23 cellular contexts compared by ENCODE assay signal in genomic region chr4:13893221-13893620, GRCh38.
A peak's percentile ranks its signal among the peaks of the same experiment; 100 is the strongest.
DNase-seq lines count a peak whose midpoint lies in the region; ATAC-seq and TF ChIP-seq lines count a peak whose summit lies in the region.
"Had no signal": no experiment of that assay in that cellular context is flagged by ENCODE, and none has a peak within 500 bp of the region (broad histone marks: within the 10 kb centered on the region; RNA-seq: fewer than 3 reads in every experiment).

No MANE protein-coding gene starts in this region.

- WGBS in GM23248 (ENCODE audit: low coverage in 1 of 2, low lambda C conversion rate in 2 of 2, missing lambda C conversion rate in 2 of 2), 2 experiments: 95 to 96% methylated on average over 3 of the region's 3 CpGs

- DNase-seq in GM23248 (peak; percentile 47), adipocyte (ENCODE audit: low read depth) (no peak), foreskin keratinocyte (no peak), dorsolateral prefrontal cortex (no peak), NCI-H1930 (lab: John Stamatoyannopoulos, UW) (no peak), A172 (ENCODE audit: low spot score) (no peak)
- DNase-seq: activated CD8-positive, alpha-beta T cell treated with anti-CD3 and anti-CD28 coated beads, Interleukin-2, amount 10 ng/mL, durations not matched to agents 7 days and 5 days; aorta; CD4-positive, alpha-beta T cell; DMS 273 treated with DMSO at 0.1 percent for 48 hours; left ventricle myocardium superior; MM.1S; NCI-H1417; NCI-H2081; NCI-H345; NCI-H748 treated with DMSO at 0.1 percent for 48 hours; ovary; right cardiac atrium; stimulated activated naive CD8-positive, alpha-beta T cell treated with anti-CD3 and anti-CD28 coated beads, Interleukin-15, Interleukin-2, amounts not matched to agents 100 U/mL and 50 U/mL, for 24 hours; testis had no signal

- intact Hi-C loops in dorsolateral prefrontal cortex (cut with DNase I): no loop called here

- peak overlapping the region; percentile 77 for H2AFZ ChIP-seq in GM23248

- in situ Hi-C loops in GM23248 (cut with MboI): loop anchor here (25.0 kb wide), 1 partner anchor 1119 kb away; the partner anchor contains the start of gene CPEB2

- ATAC-seq in foreskin keratinocyte (no peak), HG03520 (IDR thresholded peaks at IDR 0.05; ENCODE audit: unreplicated experiment) (no peak)
- ATAC-seq: activated CD8-positive, alpha-beta T cell treated with anti-CD3 and anti-CD28 coated beads, Interleukin-2, amount 10 ng/mL, durations not matched to agents 7 days and 5 days; K562; left ventricle myocardium superior; right cardiac atrium; stimulated activated naive CD8-positive, alpha-beta T cell treated with anti-CD3 and anti-CD28 coated beads, Interleukin-15, Interleukin-2, amounts not matched to agents 100 U/mL and 50 U/mL, for 24 hours had no signal

- TF ChIP-seq CTCF in foreskin keratinocyte (conservative IDR thresholded peaks at IDR 0.05) (no peak), dorsolateral prefrontal cortex (IDR thresholded peaks at IDR 0.05 in 54 of 56, conservative IDR thresholded peaks at IDR 0.05 in 2 of 56; ENCODE audit: low read depth in 1 of 56, partially characterized antibody in 56 of 56) (no peak)

- H3K4me2 ChIP-seq in GM23248 (ENCODE audit: unreplicated experiment) (peak overlapping the region; percentile 86), skeletal muscle satellite cell (ENCODE audit: low read length) (peak overlapping the region; percentile 67)

- H3K27ac ChIP-seq in GM23248: peak overlapping the region; percentile 99
- H3K27ac ChIP-seq in foreskin keratinocyte: peak overlapping the region; percentile 85
- H3K27ac ChIP-seq in dorsolateral prefrontal cortex: peak overlapping the region in 1 of 59 donors; percentile 41
- H3K27ac ChIP-seq: ovary, testis had no signal

- H3K9me2 ChIP-seq in GM23248 (ENCODE audit: insufficient read depth): no peaks in the 10 kb centered on the region

- H3F3A ChIP-seq in GM23248 (ENCODE audit: insufficient read depth): peaks cover 31% of the 10 kb centered on the region

- H3K36me3 ChIP-seq in GM23248 (ENCODE audit: low read depth) (no peaks in the 10 kb centered on the region), adipocyte (ENCODE audit: control insufficient read depth, insufficient read depth, low read length, severe bottlenecking) (no peaks in the 10 kb centered on the region), skeletal muscle satellite cell (ENCODE audit: insufficient read depth, low read length) (no peaks in the 10 kb centered on the region)
- H3K36me3 ChIP-seq: ovary had no signal

- H4K20me1 ChIP-seq in GM23248 (ENCODE audit: insufficient read depth): no peaks in the 10 kb centered on the region

- H3K27me3 ChIP-seq in GM23248 (replicated peaks; ENCODE audit: insufficient read depth): no peaks in the 10 kb centered on the region
- no peaks in the 10 kb centered on the region for H3K27me3 ChIP-seq in adipocyte (replicated peaks; ENCODE audit: control insufficient read depth, insufficient read depth, low read length)
- H3K27me3 ChIP-seq in foreskin keratinocyte: no peaks in the 10 kb centered on the region
- no peaks in the 10 kb centered on the region for H3K27me3 ChIP-seq in skeletal muscle satellite cell (ENCODE audit: control insufficient read depth, insufficient read depth, low read length)
- no peaks in the 10 kb centered on the region for H3K27me3 ChIP-seq in dorsolateral prefrontal cortex
- H3K27me3 ChIP-seq: ovary, testis had no signal

- H3K9ac ChIP-seq in GM23248: peak overlapping the region; percentile 83
- peak overlapping the region; percentile 85 for H3K9ac ChIP-seq in adipocyte (ENCODE audit: low read length)
- H3K9ac ChIP-seq in skeletal muscle satellite cell (ENCODE audit: low read depth, low read length): peak overlapping the region; percentile 84

- no peaks in the 10 kb centered on the region for H3K9me3 ChIP-seq in GM23248 (ENCODE audit: low read depth)
- H3K9me3 ChIP-seq in adipocyte (ENCODE audit: control insufficient read depth, low read length): no peaks in the 10 kb centered on the region
- no peaks in the 10 kb centered on the region for H3K9me3 ChIP-seq in skeletal muscle satellite cell (replicated peaks; ENCODE audit: low read length)
- H3K9me3 ChIP-seq: ovary, testis had no signal

- H3K4me3 ChIP-seq in GM23248 (peak overlapping the region; percentile 61), adipocyte (ENCODE audit: low read length) (peak overlapping the region; percentile 63), skeletal muscle satellite cell (ENCODE audit: low read length) (peak overlapping the region; percentile 48), dorsolateral prefrontal cortex (no peak overlapping the region)
- H3K4me3 ChIP-seq: K562, ovary, testis had no signal

- peaks cover 33% of the 10 kb centered on the region for H3K4me1 ChIP-seq in GM23248 (ENCODE audit: insufficient read depth)
- peaks cover 44% of the 10 kb centered on the region for H3K4me1 ChIP-seq in adipocyte (ENCODE audit: control insufficient read depth, insufficient read depth, low read length)
- H3K4me1 ChIP-seq in foreskin keratinocyte: peaks cover 16% of the 10 kb centered on the region
- peaks cover 48% of the 10 kb centered on the region for H3K4me1 ChIP-seq in skeletal muscle satellite cell (ENCODE audit: control insufficient read depth, insufficient read depth, low read length)
- H3K4me1 ChIP-seq: testis had no signal

- H3K79me2 ChIP-seq in GM23248 (ENCODE audit: insufficient read depth): no peaks in the 10 kb centered on the region

Comparison
In these comparisons a context has a peak if more than half of its experiments do, and no peak if none do; other contexts are left out.
1. H3K4me3 ChIP-seq: peak in GM23248 (single experiment), adipocyte (single experiment) and skeletal muscle satellite cell (single experiment); none in dorsolateral prefrontal cortex (0 of 59).
2. Peak in every context shown above with its lines, with median percentiles within 50 percentile points of each other: H3K9ac ChIP-seq.